In genomic region chr2:177796644-177797415, GRCh38 we compare ENCODE assay signal across 21 cellular contexts.
A peak's percentile ranks its signal among the peaks of the same experiment; 100 is the strongest.
DNase-seq lines count a peak whose midpoint lies in the region; ATAC-seq and TF ChIP-seq lines count a peak whose summit lies in the region.
"Had no signal": no experiment of that assay in that cellular context is flagged by ENCODE, and none has a peak within 500 bp of the region (broad histone marks: within the 10 kb centered on the region; RNA-seq: fewer than 3 reads in every experiment).

No MANE protein-coding gene starts in this region.

- DNase-seq in NCI-H1417 (lab: John Stamatoyannopoulos, UW) (peak in 2 of 3 experiments; percentile 5 to 39), NCI-H1417 treated with DMSO at 0.1 percent for 48 hours (lab: John Stamatoyannopoulos, UW) (no peak), BE2C (peak; percentile 10), heart left ventricle (peak in 2 of 5 donors; percentile 24 to 37), mesothelial cell of epicardium (ENCODE audit: low spot score in 2 of 2, unreplicated experiment in 2 of 2) (no peak), occipital lobe (lab: John Stamatoyannopoulos, UW) (no peak), endodermal cell (no peak)
- DNase-seq: 8988T; C1 segment of cervical spinal cord; Calu3; CD8-positive, alpha-beta T cell; KBM-7; MM.1S; NCI-H1048; NCI-H226; NCI-H510A treated with DMSO at 0.1 percent for 48 hours; NCI-H82; OCI-M1 had no signal

- H3K27me3 ChIP-seq in BE2C (no peaks in the 10 kb centered on the region), heart left ventricle (no peaks in the 10 kb centered on the region), endodermal cell (ENCODE audit: control insufficient read depth, insufficient read depth, low read length, poor library complexity, severe bottlenecking) (no peaks in the 10 kb centered on the region)

- no peak overlapping the region for H3K9ac ChIP-seq in endodermal cell (ENCODE audit: extremely low read depth, low read length, poor library complexity, severe bottlenecking)

- H3K27ac ChIP-seq in heart left ventricle (peak overlapping the region in 10 of 12 donors; percentile 3 to 75 (median 64)), endodermal cell (ENCODE audit: low read depth, low read length) (no peak overlapping the region)
- H3K27ac ChIP-seq: HL-60 had no signal

- no peak for TF ChIP-seq POLR2A in heart left ventricle (IDR thresholded peaks at IDR 0.05)

- ATAC-seq in heart left ventricle: peak; percentile 48 to 84 (median 82)
- ATAC-seq: CD8-positive, alpha-beta T cell had no signal

- H3K4me3 Mint-ChIP-seq in mesothelial cell of epicardium (no peak overlapping the region), endodermal cell (no peak overlapping the region)
- H3K4me3 Mint-ChIP-seq: CD8-positive, alpha-beta T cell; GM23338 had no signal

- peak overlapping the region; percentile 52 for H3K27ac Mint-ChIP-seq in mesothelial cell of epicardium
- no peak overlapping the region for H3K27ac Mint-ChIP-seq in endodermal cell
- H3K27ac Mint-ChIP-seq: CD8-positive, alpha-beta T cell; GM23338 had no signal

- no peaks in the 10 kb centered on the region for H3K4me1 ChIP-seq in BE2C
- peaks cover 0 to 25% (median 2%) of the 10 kb centered on the region in 12 donors for H3K4me1 ChIP-seq in heart left ventricle
- no peaks in the 10 kb centered on the region for H3K4me1 ChIP-seq in endodermal cell (ENCODE audit: control insufficient read depth, insufficient read depth, low read length)
- H3K4me1 ChIP-seq: HAP-1 had no signal

- H3K4me1 Mint-ChIP-seq in mesothelial cell of epicardium: peaks cover 15% of the 10 kb centered on the region
- peaks cover 6% of the 10 kb centered on the region for H3K4me1 Mint-ChIP-seq in endodermal cell

- intact Hi-C loops in heart left ventricle (cut with DNase I): loop anchor here in 3 of 10 donors (5.0 to 10.0 kb wide), 5 partner anchors 108 to 315 kb away; partner anchors contain the start of genes PDE11A (in 1 of the 3) and RBM45 (in 1 of the 3)

- TF ChIP-seq CTCF in BE2C (IDR thresholded peaks at IDR 0.05; ENCODE audit: low read depth, low read length) (no peak), heart left ventricle (IDR thresholded peaks at IDR 0.05) (no peak), mesothelial cell of epicardium (IDR thresholded peaks at IDR 0.05; ENCODE audit: unreplicated experiment) (no peak), endodermal cell (conservative IDR thresholded peaks at IDR 0.05) (no peak)

- H3K4me3 ChIP-seq in BE2C (ENCODE audit: low read depth, low read length) (no peak overlapping the region), heart left ventricle (no peak overlapping the region), endodermal cell (ENCODE audit: low read length) (no peak overlapping the region)
- H3K4me3 ChIP-seq: GM23338, HAP-1 had no signal

- no peaks in the 10 kb centered on the region for H3K36me3 Mint-ChIP-seq in mesothelial cell of epicardium
- H3K36me3 Mint-ChIP-seq in endodermal cell (ENCODE audit: low read depth): no peaks in the 10 kb centered on the region
- H3K36me3 Mint-ChIP-seq: CD8-positive, alpha-beta T cell had no signal

- WGBS in heart left ventricle, 4 donors: 41 to 50% (median 47%) methylated on average over 4 of the region's 4 CpGs
- 84 to 92% methylated on average over 3 to 4 of the region's 4 CpGs for WGBS in endodermal cell (ENCODE audit: insufficient coverage in 1 of 2, insufficient read length in 1 of 2), 2 experiments

- H3K9me3 ChIP-seq in BE2C (no peaks in the 10 kb centered on the region), heart left ventricle (no peaks in the 10 kb centered on the region), endodermal cell (ENCODE audit: control insufficient read depth, low read length) (no peaks in the 10 kb centered on the region)
- H3K9me3 ChIP-seq: HAP-1 had no signal

- H3K9me3 Mint-ChIP-seq in mesothelial cell of epicardium: no peaks in the 10 kb centered on the region
- H3K9me3 Mint-ChIP-seq in endodermal cell: no peaks in the 10 kb centered on the region
- H3K9me3 Mint-ChIP-seq: CD8-positive, alpha-beta T cell; GM23338 had no signal

- H3K27me3 Mint-ChIP-seq in mesothelial cell of epicardium (ENCODE audit: low read depth) (peaks cover 10% of the 10 kb centered on the region), endodermal cell (ENCODE audit: insufficient read depth) (peaks cover 13% of the 10 kb centered on the region)

- no peaks in the 10 kb centered on the region for H3K36me3 ChIP-seq in BE2C
- H3K36me3 ChIP-seq in heart left ventricle: no peaks in the 10 kb centered on the region
- H3K36me3 ChIP-seq in endodermal cell (ENCODE audit: control insufficient read depth, insufficient read depth, low read length): no peaks in the 10 kb centered on the region
- H3K36me3 ChIP-seq: HAP-1 had no signal

Comparison
In these comparisons a context has a peak if more than half of its experiments do, and no peak if none do; other contexts are left out.
1. DNase-seq: peak in NCI-H1417 (2 of 3) and BE2C (single experiment); none in NCI-H1417 treated with DMSO at 0.1 percent for 48 hours (single experiment), mesothelial cell of epicardium (0 of 2), occipital lobe (single experiment) and endodermal cell (single experiment).